In genomic region chr2:68222287-68222686, GRCh38 we compare ENCODE assay signal across 20 cellular contexts. TPM values are rescaled to one million over a fixed set of nuclear protein-coding genes. Genes with fewer than 3 reads are reported as not detected.
DNase-seq lines count a peak whose midpoint lies in the region; FAIRE-seq and TF ChIP-seq lines count a peak whose summit lies in the region.
"Had no signal": no experiment of that assay in that cellular context is flagged by ENCODE, and none has a peak within 500 bp of the region (broad histone marks: within the 10 kb centered on the region; RNA-seq: fewer than 3 reads in every experiment).

No MANE protein-coding gene starts in this region.

- no peak overlapping the region for H3K4me2 ChIP-seq in neural progenitor cell
- H3K4me2 ChIP-seq: BLaER1 had no signal

- H3K27me3 Mint-ChIP-seq in neural progenitor cell (ENCODE audit: insufficient read depth, low read depth) = peaks cover 2% of the 10 kb centered on the region
- H3K27me3 Mint-ChIP-seq: activated CD8-positive, alpha-beta memory T cell treated with anti-CD3 and anti-CD28 coated beads, Interleukin-2, amount 10 ng/mL, durations not matched to agents 7 days and 5 days had no signal

- no peak overlapping the region for H2AFZ ChIP-seq in neural progenitor cell (replicated peaks)

- no peaks in the 10 kb centered on the region for H3K9me3 ChIP-seq in neural progenitor cell (ENCODE audit: low read depth)

- TF ChIP-seq POLR2A in H54 (IDR thresholded peaks at IDR 0.05; ENCODE audit: low read depth, low read length) = no peak

- H3K9me3 Mint-ChIP-seq in neural progenitor cell = peaks cover 16% of the 10 kb centered on the region

- DNase-seq in DMS 273 (lab: John Stamatoyannopoulos, UW; ENCODE audit: unreplicated experiment) = peak; percentile 31
- DNase-seq in DMS 273 treated with DMSO at 0.1 percent for 48 hours (lab: John Stamatoyannopoulos, UW) = no peak
- DNase-seq in H54 (ENCODE audit: insufficient read length, low spot score) = no peak
- DNase-seq in cerebellar cortex (ENCODE audit: low spot score) = peak; percentile 36
- DNase-seq in neural progenitor cell (ENCODE audit: low spot score) = no peak
- no peak for DNase-seq in H4 (ENCODE audit: low spot score)
- no peak for DNase-seq in stimulated activated CD4-positive, alpha-beta T cell treated with anti-CD3 and anti-CD28 coated beads, Interleukin-2, amount 100 ng/mL, for 24 hours
- no peak for DNase-seq in CD1c-positive myeloid dendritic cell (ENCODE audit: extremely low spot score)
- DNase-seq: activated CD8-positive, alpha-beta memory T cell treated with anti-CD3 and anti-CD28 coated beads, Interleukin-2, amount 10 ng/mL, durations not matched to agents 7 days and 5 days; activated effector memory CD4-positive, alpha-beta T cell treated with anti-CD3 and anti-CD28 coated beads, Interleukin-2, amount 50 U/mL, for 16 hours; aorta; DMS79; H7; heart right ventricle; NCI-H1694 treated with DMSO at 0.1 percent for 48 hours; small intestine had no signal

- H3K27ac Mint-ChIP-seq in neural progenitor cell = no peak overlapping the region
- H3K27ac Mint-ChIP-seq: activated CD8-positive, alpha-beta memory T cell treated with anti-CD3 and anti-CD28 coated beads, Interleukin-2, amount 10 ng/mL, durations not matched to agents 7 days and 5 days had no signal

- peak overlapping the region; percentile 60 for H3K27ac ChIP-seq in neural progenitor cell
- H3K27ac ChIP-seq: 22Rv1, BLaER1, heart right ventricle had no signal

- peaks cover 8% of the 10 kb centered on the region for H3K4me1 ChIP-seq in neural progenitor cell

- peaks cover 32% of the 10 kb centered on the region for H3K36me3 Mint-ChIP-seq in neural progenitor cell

- TF ChIP-seq CTCF in neural progenitor cell (IDR thresholded peaks at IDR 0.05) = no peak

- H3K4me3 ChIP-seq in neural progenitor cell = no peak overlapping the region
- H3K4me3 ChIP-seq: BLaER1, heart right ventricle, lung had no signal

- peaks cover 100% of the 10 kb centered on the region for H4K20me1 ChIP-seq in neural progenitor cell (ENCODE audit: low read depth)

- no peak overlapping the region for H3K9ac ChIP-seq in neural progenitor cell
- H3K9ac ChIP-seq: BLaER1 had no signal

- no peaks in the 10 kb centered on the region for H3F3A ChIP-seq in neural progenitor cell (ENCODE audit: low read depth)

- H3K36me3 ChIP-seq in neural progenitor cell = no peaks in the 10 kb centered on the region
- H3K36me3 ChIP-seq: heart right ventricle had no signal

- H3K27me3 ChIP-seq in neural progenitor cell = no peaks in the 10 kb centered on the region
- H3K27me3 ChIP-seq: BLaER1, heart right ventricle had no signal

- H3K4me1 Mint-ChIP-seq in neural progenitor cell = no peaks in the 10 kb centered on the region

- H3K79me2 ChIP-seq in neural progenitor cell (ENCODE audit: low read depth) = peaks cover 100% of the 10 kb centered on the region

- H3K4me3 Mint-ChIP-seq in neural progenitor cell = no peak overlapping the region
- H3K4me3 Mint-ChIP-seq: activated CD8-positive, alpha-beta memory T cell treated with anti-CD3 and anti-CD28 coated beads, Interleukin-2, amount 10 ng/mL, durations not matched to agents 7 days and 5 days had no signal

- FAIRE-seq in H54 (lab: Jason Lieb, UNC) = peak; percentile 87
- FAIRE-seq: endometrium, small intestine had no signal

RNA-seq across cellular contexts. Expression of gene PPP3R1, which starts 30.0 kb away (rescaled TPM):
- 29.1 and 41.4 TPM in 2 replicates for total RNA-seq in neural progenitor cell (ENCODE audit: low replicate concordance)
- 17.6 and 26.5 TPM in 2 replicates for total RNA-seq in H4 (2014; rRNA removed; shearing (Covaris generic))

Comparison
In these comparisons a context has a peak if more than half of its experiments do, and no peak if none do; other contexts are left out.
1. DNase-seq: peak in DMS 273 (single experiment) and cerebellar cortex (single experiment); none in DMS 273 treated with DMSO at 0.1 percent for 48 hours (single experiment), H54 (single experiment), neural progenitor cell (single experiment), H4 (single experiment), stimulated activated CD4-positive, alpha-beta T cell treated with anti-CD3 and anti-CD28 coated beads, Interleukin-2, amount 100 ng/mL, for 24 hours (0 of 2) and CD1c-positive myeloid dendritic cell (single experiment).